In genomic region chr5:24642022-24642421, GRCh38 we compare ENCODE assay signal across 8 cellular contexts. TPM values are rescaled to one million over a fixed set of nuclear protein-coding genes. Genes with fewer than 3 reads are reported as not detected.
A peak's percentile ranks its signal among the peaks of the same experiment; 100 is the strongest.
DNase-seq lines count a peak whose midpoint lies in the region; ATAC-seq and TF ChIP-seq lines count a peak whose summit lies in the region.

No MANE protein-coding gene starts in this region.

- 0 to 1% methylated on average over 1 of the region's 1 CpG for WGBS in heart right ventricle, 2 donors
- 5 to 6% methylated on average over 1 of the region's 1 CpG for WGBS in tibial nerve, 2 donors
- 0 to 8% methylated on average over 1 of the region's 1 CpG for WGBS in esophagus squamous epithelium, 2 donors

- H3K4me1 ChIP-seq in heart right ventricle (peaks cover 0 to 3% (median 0%) of the 10 kb centered on the region in 9 donors), tibial nerve (peaks cover 0 to 17% (median 0%) of the 10 kb centered on the region in 4 donors), esophagus squamous epithelium (peaks cover 0 to 8% (median 0%) of the 10 kb centered on the region in 3 donors)

- no peak for TF ChIP-seq POLR2A in tibial nerve (IDR thresholded peaks at IDR 0.05)
- no peak for TF ChIP-seq POLR2A in esophagus squamous epithelium (IDR thresholded peaks at IDR 0.05)

- DNase-seq in heart right ventricle = no peak
- DNase-seq in Right ventricle myocardium superior = no peak
- DNase-seq in NCI-H748 treated with DMSO at 0.1 percent for 48 hours (lab: John Stamatoyannopoulos, UW) = peak; percentile 80
- DNase-seq in epithelial cell of esophagus (ENCODE audit: low read depth) = peak; percentile 51
- DNase-seq in tibial nerve (ENCODE audit: low spot score in 2 of 2) = peak in 1 of 2 donors; percentile 22
- DNase-seq in activated naive CD4-positive, alpha-beta T cell treated with anti-CD3 and anti-CD28 coated beads, Interleukin-2, amount 50 U/mL, for 16 hours = no peak
- no peak for DNase-seq in esophagus squamous epithelium (lab: John Stamatoyannopoulos, UW)
- DNase-seq in stimulated activated CD4-positive, alpha-beta T cell treated with anti-CD3 and anti-CD28 coated beads, Interleukin-4, amount 100 ng/mL, for 1 hour = no peak

- no peak for TF ChIP-seq EP300 in tibial nerve (IDR thresholded peaks at IDR 0.05)

- H3K27me3 ChIP-seq in heart right ventricle (peaks cover 0 to 37% (median 11%) of the 10 kb centered on the region in 7 donors), tibial nerve (peaks cover 0 to 4% of the 10 kb centered on the region in 2 donors), esophagus squamous epithelium (peaks cover 0 to 3% (median 0%) of the 10 kb centered on the region in 4 donors)

- H3K9me3 ChIP-seq in heart right ventricle = no peaks in the 10 kb centered on the region
- H3K9me3 ChIP-seq in tibial nerve = no peaks in the 10 kb centered on the region
- H3K9me3 ChIP-seq in esophagus squamous epithelium = no peaks in the 10 kb centered on the region

- H3K4me3 ChIP-seq in heart right ventricle = no peak overlapping the region
- no peak overlapping the region for H3K4me3 ChIP-seq in epithelial cell of esophagus (ENCODE audit: low read length)
- H3K4me3 ChIP-seq in tibial nerve = no peak overlapping the region
- H3K4me3 ChIP-seq in esophagus squamous epithelium = no peak overlapping the region

- peak in 7 of 9 donors; percentile 15 to 54 (median 43) for TF ChIP-seq CTCF in heart right ventricle (IDR thresholded peaks at IDR 0.05)
- peak; percentile 59 for TF ChIP-seq CTCF in epithelial cell of esophagus (IDR thresholded peaks at IDR 0.05; ENCODE audit: insufficient read depth, low read depth, low read length, missing control alignments)
- TF ChIP-seq CTCF in tibial nerve (IDR thresholded peaks at IDR 0.05) = peak in 4 of 5 experiments; percentile 21 to 46 (median 34)
- TF ChIP-seq CTCF in esophagus squamous epithelium (IDR thresholded peaks at IDR 0.05) = peak in 3 of 6 experiments; percentile 6 to 25 (median 15)

- no peak overlapping the region for H3K27ac ChIP-seq in heart right ventricle
- H3K27ac ChIP-seq in tibial nerve = no peak overlapping the region
- no peak overlapping the region for H3K27ac ChIP-seq in esophagus squamous epithelium

- H3K36me3 ChIP-seq in heart right ventricle (no peaks in the 10 kb centered on the region), tibial nerve (no peaks in the 10 kb centered on the region), esophagus squamous epithelium (no peaks in the 10 kb centered on the region)

- intact Hi-C loops in heart right ventricle (cut with DNase I) = loop anchor here in 2 of 10 donors (5.0 to 10.0 kb wide), 2 partner anchors 197 to 410 kb away; no protein-coding TSS in a partner anchor
- intact Hi-C loops in Right ventricle myocardium superior (cut with DNase I) = no loop called here
- intact Hi-C loops in esophagus squamous epithelium (cut with DNase I) = no loop called here

- ATAC-seq in heart right ventricle (no peak), Right ventricle myocardium superior (ENCODE audit: poor library complexity) (no peak)

RNA-seq across cellular contexts. Expression of gene CDH10, which starts 2.8 kb away (rescaled TPM):
- total RNA-seq in heart right ventricle (under 1 TPM in 1 of 10 donors, not detected in 9; 0.08 TPM), Right ventricle myocardium superior (not detected), tibial nerve (1 to 10 TPM in 1 of 4 donors, not detected in 3; 1.2 TPM), esophagus squamous epithelium (under 1 TPM in 1 of 4 donors, not detected in 3; 0.09 TPM)
- polyA plus RNA-seq in heart right ventricle = not detected

Comparison
In these comparisons a context has a peak if more than half of its experiments do, and no peak if none do; other contexts are left out.
1. DNase-seq: peak in NCI-H748 treated with DMSO at 0.1 percent for 48 hours (single experiment) and epithelial cell of esophagus (single experiment); none in heart right ventricle (0 of 2), Right ventricle myocardium superior (single experiment), activated naive CD4-positive, alpha-beta T cell treated with anti-CD3 and anti-CD28 coated beads, Interleukin-2, amount 50 U/mL, for 16 hours (single experiment), esophagus squamous epithelium (single experiment) and stimulated activated CD4-positive, alpha-beta T cell treated with anti-CD3 and anti-CD28 coated beads, Interleukin-4, amount 100 ng/mL, for 1 hour (single experiment).